28 cellular contexts compared by ENCODE assay signal in the genomic region with DNA sequence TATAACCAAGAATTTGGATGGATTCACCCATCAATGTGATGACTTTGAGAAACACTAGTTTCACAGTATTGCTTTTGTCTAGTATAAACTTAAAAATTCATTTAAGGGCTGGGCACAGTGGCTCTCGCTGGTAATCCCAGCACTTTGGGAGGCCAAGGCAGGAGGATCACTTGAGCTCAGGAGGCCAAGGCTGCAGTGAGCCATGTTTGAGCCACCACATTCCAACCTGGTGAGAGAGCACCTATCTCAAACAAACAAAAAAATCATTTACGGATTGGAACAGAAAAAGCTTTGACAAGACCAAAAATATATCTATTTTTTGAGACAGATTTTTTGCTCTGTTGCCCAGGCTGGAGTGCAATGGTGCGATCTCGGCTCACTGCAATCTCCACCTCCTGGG.
"Had no signal": no experiment of that assay in that cellular context is flagged by ENCODE, and none has a peak within 500 bp of the region (broad histone marks: within the 10 kb centered on the region; RNA-seq: fewer than 3 reads in every experiment).

No MANE protein-coding gene starts in this region.

- DNase-seq: activated CD4-positive, alpha-beta T cell treated with anti-CD3 and anti-CD28 coated beads for 36 hours; activated CD4-positive, alpha-beta T cell treated with anti-CD3 and anti-CD28 coated beads, Interleukin-2, amount 50 U/mL, for 1 hour; activated CD8-positive, alpha-beta memory T cell treated with anti-CD3 and anti-CD28 coated beads, Interleukin-2, amount 50 U/mL, for 48 hours; activated CD8-positive, alpha-beta T cell treated with anti-CD3 and anti-CD28 coated beads, Interleukin-2, amount 10 ng/mL, durations not matched to agents 7 days and 5 days; activated effector memory CD4-positive, alpha-beta T cell treated with Interleukin-2 at 50 U/mL for 16 hours; activated naive CD4-positive, alpha-beta T cell; activated T-cell treated with anti-CD3 and anti-CD28 coated beads, Interleukin-2, amount 50 U/mL, for 1 hour; amygdala; Karpas-422; MM.1S; NCI-H1105; NCI-H1436; NCI-H1694 treated with DMSO at 0.1 percent for 48 hours; NCI-H2029 treated with DMSO at 0.1 percent for 48 hours; NCI-H345; NCI-H510A; NCI-H526 treated with DMSO at 0.1 percent for 48 hours; NCI-H82; RPMI8226; SJCRH30; SK-N-SH; T1000 had no signal

- H3K27ac ChIP-seq: cardiac muscle cell, VCaP had no signal

- H3K27me3 Mint-ChIP-seq: activated CD4-positive, alpha-beta T cell treated with anti-CD3 and anti-CD28 coated beads for 36 hours; activated naive CD8-positive, alpha-beta T cell; brain had no signal

- H3K27me3 ChIP-seq: cardiac muscle cell, SJCRH30 had no signal

- H3K9me3 Mint-ChIP-seq: brain had no signal

- H3K9me3 ChIP-seq: SJCRH30, SK-N-SH had no signal

- H3K4me3 ChIP-seq: cardiac muscle cell, K562, SJCRH30 had no signal

- ATAC-seq: activated CD4-positive, alpha-beta T cell treated with anti-CD3 and anti-CD28 coated beads for 36 hours; activated CD8-positive, alpha-beta T cell treated with anti-CD3 and anti-CD28 coated beads, Interleukin-2, amount 10 ng/mL, durations not matched to agents 7 days and 5 days; Right ventricle myocardium inferior had no signal

- H3K4me3 Mint-ChIP-seq: activated CD4-positive, alpha-beta T cell treated with anti-CD3 and anti-CD28 coated beads for 36 hours; activated CD8-positive, alpha-beta T cell treated with anti-CD3 and anti-CD28 coated beads, Interleukin-2, amount 10 ng/mL, durations not matched to agents 7 days and 5 days; activated naive CD8-positive, alpha-beta T cell; brain had no signal

- H3K27ac Mint-ChIP-seq: activated CD4-positive, alpha-beta T cell treated with anti-CD3 and anti-CD28 coated beads for 36 hours had no signal
